ENCODE assay signal across 18 cellular contexts in genomic region chr7:145168879-145169278, GRCh38.
DNase-seq lines count a peak whose midpoint lies in the region; ATAC-seq, FAIRE-seq and TF ChIP-seq lines count a peak whose summit lies in the region.
"Had no signal": no experiment of that assay in that cellular context is flagged by ENCODE, and none has a peak within 500 bp of the region (broad histone marks: within the 10 kb centered on the region; RNA-seq: fewer than 3 reads in every experiment).

No MANE protein-coding gene starts in this region.

- H3K79me1 ChIP-seq in neuronal stem cell (ENCODE audit: low read depth, low read length), result no peaks in the 10 kb centered on the region

- peak overlapping the region; percentile 32 for H3K18ac ChIP-seq in neuronal stem cell (ENCODE audit: low read length)

- FAIRE-seq in HTR-8/SVneo (lab: Jason Lieb, UNC), result peak; percentile 38
- FAIRE-seq: A204.1, GM12892, GM18507, H54 had no signal

- no peak overlapping the region for H2AFZ ChIP-seq in neuronal stem cell (ENCODE audit: low read length)

- 100% methylated on average over 1 of the region's 4 CpGs; no CpG with 5 or more reads in 1 of the 2 donors for WGBS in neuronal stem cell (ENCODE audit: extremely low coverage in 2 of 2, insufficient read length in 2 of 2, insufficient replicate concordance in 1 of 2), 2 donors

- H2AK5ac ChIP-seq in neuronal stem cell (ENCODE audit: low read depth, low read length), result no peak overlapping the region

- TF ChIP-seq CTCF in A673 (conservative IDR thresholded peaks at IDR 0.05; ENCODE audit: low read depth, low read length), result no peak

- peak overlapping the region; percentile 51 for H3K23ac ChIP-seq in neuronal stem cell (ENCODE audit: low read depth, low read length, poor library complexity)

- BruUV-seq in A673 (replicated peaks; lab: Mats Ljungman, UMichigan), result no TSS peak

- CTCF ChIA-PET in A673 (lab: Charles Lee), result no interaction called here

- no peak overlapping the region for H4K91ac ChIP-seq in neuronal stem cell (ENCODE audit: low read depth, low read length, poor library complexity)

- H3K4me1 ChIP-seq in neuronal stem cell (ENCODE audit: control insufficient read depth in 2 of 2, insufficient read depth in 1 of 2, low read depth in 1 of 2, low read length in 2 of 2), result no peaks in the 10 kb centered on the region
- H3K4me1 ChIP-seq in A673 (ENCODE audit: insufficient read depth, low read length, poor library complexity, severe bottlenecking), result no peaks in the 10 kb centered on the region
- H3K4me1 ChIP-seq: BLaER1 had no signal

- H3K27me3 ChIP-seq in neuronal stem cell (ENCODE audit: control insufficient read depth in 3 of 3, insufficient read depth in 3 of 3, low read depth in 1 of 3, low read length in 3 of 3) (no peaks in the 10 kb centered on the region), A673 (replicated peaks; ENCODE audit: insufficient read depth, low read depth, low read length, poor library complexity) (no peaks in the 10 kb centered on the region)
- H3K27me3 ChIP-seq: BLaER1 had no signal

- H3K4me3 ChIP-seq in neuronal stem cell (ENCODE audit: low read length in 2 of 2) (peak overlapping the region in 1 of 2 donors; percentile 50), A673 (ENCODE audit: low read depth, low read length, poor library complexity, severe bottlenecking) (no peak overlapping the region)
- H3K4me3 ChIP-seq: BLaER1 had no signal

- H3K9me3 ChIP-seq in neuronal stem cell (replicated peaks in 1 of 2; ENCODE audit: control insufficient read depth in 2 of 2, insufficient read depth in 1 of 2, low read depth in 1 of 2, low read length in 2 of 2) (no peaks in the 10 kb centered on the region), A673 (ENCODE audit: low read depth, low read length, poor library complexity, severe bottlenecking) (no peaks in the 10 kb centered on the region)
- H3K9me3 ChIP-seq: BLaER1 had no signal

- no peak overlapping the region for H3K9ac ChIP-seq in neuronal stem cell (ENCODE audit: low read depth, low read length, poor library complexity)
- H3K9ac ChIP-seq: BLaER1, KMS-11 had no signal

- H3K4me2 ChIP-seq in neuronal stem cell (ENCODE audit: insufficient read depth, low read length, poor library complexity, severe bottlenecking), result no peak overlapping the region
- H3K4me2 ChIP-seq: BLaER1, KMS-11 had no signal

- H2BK12ac ChIP-seq in neuronal stem cell (ENCODE audit: low read length), result no peak overlapping the region

- H2BK120ac ChIP-seq in neuronal stem cell (ENCODE audit: low read depth, low read length), result no peak overlapping the region

- intact Hi-C loops in A673 (cut with micrococcal nuclease; ENCODE audit: unreplicated experiment), result no loop called here

- no peak overlapping the region for H2BK5ac ChIP-seq in neuronal stem cell (ENCODE audit: low read length)

- H2BK15ac ChIP-seq in neuronal stem cell (ENCODE audit: low read length), result no peak overlapping the region

- H3K27ac ChIP-seq in neuronal stem cell (replicated peaks; ENCODE audit: low read length) (no peak overlapping the region), A673 (ENCODE audit: low read depth, low read length, poor library complexity, severe bottlenecking) (no peak overlapping the region)
- H3K27ac ChIP-seq: BLaER1, KMS-11 had no signal

- no peak overlapping the region for H4K8ac ChIP-seq in neuronal stem cell (ENCODE audit: low read depth, low read length)

- H3K4ac ChIP-seq in neuronal stem cell (ENCODE audit: low read length), result no peak overlapping the region

- no peak for DNase-seq in HTR-8/SVneo (ENCODE audit: insufficient read length, low spot score)
- DNase-seq in brain pericyte (ENCODE audit: low read depth, low spot score), result peak; percentile 1
- no peak for DNase-seq in neuronal stem cell (ENCODE audit: low spot score)
- no peak for DNase-seq in NCI-H128 (lab: John Stamatoyannopoulos, UW; ENCODE audit: unreplicated experiment)
- DNase-seq in A673 (ENCODE audit: low spot score), result no peak
- no peak for DNase-seq in NCI-H446 (lab: John Stamatoyannopoulos, UW)
- DNase-seq: CD4-positive, alpha-beta memory T cell; DMS153; DMS79; GDM1 had no signal

- H3K36me3 ChIP-seq in neuronal stem cell (replicated peaks in 1 of 2; ENCODE audit: control insufficient read depth in 2 of 2, insufficient read depth in 2 of 2, low read length in 2 of 2) (no peaks in the 10 kb centered on the region), A673 (ENCODE audit: insufficient read depth, low read length, poor library complexity, severe bottlenecking) (no peaks in the 10 kb centered on the region)
- H3K36me3 ChIP-seq: BLaER1 had no signal

- peak overlapping the region; percentile 26 for H3K14ac ChIP-seq in neuronal stem cell (ENCODE audit: low read length)

- no peak for ATAC-seq in GM21786 (IDR thresholded peaks at IDR 0.05; ENCODE audit: unreplicated experiment)
- ATAC-seq: HCT116 had no signal

- POLR2A ChIA-PET in A673 (lab: Charles Lee; ENCODE audit: low non-redundant PET), result no interaction called here
